Comparison of ENCODE assay signal across 23 cellular contexts in the genomic region with DNA sequence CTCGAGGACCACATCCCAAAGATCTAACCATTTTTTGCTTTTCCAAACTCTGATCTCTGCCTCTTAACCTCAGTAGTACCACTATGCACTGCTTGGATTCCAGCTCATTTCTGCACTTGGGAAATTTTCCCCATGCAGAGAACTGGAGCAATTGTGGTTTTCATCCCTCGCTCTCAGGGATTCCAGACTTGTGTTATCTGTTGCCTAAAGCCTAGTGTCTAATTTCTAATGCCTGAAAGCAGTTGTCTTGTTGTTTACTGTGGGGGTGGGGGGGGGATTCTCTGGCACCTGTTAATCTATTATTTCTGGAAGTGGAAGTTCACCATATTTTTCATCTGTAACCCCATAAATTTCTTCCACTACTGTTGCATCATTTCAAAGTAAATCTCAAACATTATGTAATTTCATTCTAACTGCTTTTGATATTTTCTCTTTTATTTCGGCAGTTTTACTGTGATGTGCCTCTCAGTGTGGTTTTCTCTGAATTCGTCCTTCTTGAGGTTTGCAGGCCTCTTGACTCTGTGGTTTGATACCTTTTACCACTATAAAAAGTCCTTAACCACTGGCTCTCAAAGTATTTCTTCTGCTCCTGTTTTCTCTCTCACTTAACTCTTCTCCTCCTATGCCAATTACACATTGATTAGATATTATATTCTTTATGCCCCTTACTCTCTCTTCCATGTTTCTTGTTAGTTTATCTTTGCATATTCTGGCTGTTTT.
"Had no signal": no experiment of that assay in that cellular context is flagged by ENCODE, and none has a peak within 500 bp of the region (broad histone marks: within the 10 kb centered on the region; RNA-seq: fewer than 3 reads in every experiment).

No MANE protein-coding gene starts in this region.

- ATAC-seq: activated CD4-positive, CD25-positive, alpha-beta regulatory T cell treated with anti-CD3 and anti-CD28 coated beads, Interleukin-2, amount 50 U/mL, for 24 hours; activated CD8-positive, alpha-beta memory T cell treated with anti-CD3 and anti-CD28 coated beads, Interleukin-2, amount 10 ng/mL, durations not matched to agents 7 days and 5 days; activated CD8-positive, alpha-beta T cell treated with anti-CD3 and anti-CD28 coated beads for 36 hours; body of pancreas; heart right ventricle; lower lobe of right lung; naive thymus-derived CD4-positive, alpha-beta T cell; upper lobe of right lung had no signal

- H3K9me3 ChIP-seq: body of pancreas, lower lobe of right lung, prostate gland, thyroid gland, upper lobe of right lung had no signal

- H3K4me1 ChIP-seq: body of pancreas, lower lobe of right lung, prostate gland, right atrium auricular region, thyroid gland, upper lobe of right lung had no signal

- DNase-seq: activated CD4-positive, alpha-beta T cell treated with anti-CD3 and anti-CD28 coated beads, Interleukin-2, amount 10 ng/mL, durations not matched to agents 7 days and 5 days; activated CD8-positive, alpha-beta memory T cell treated with anti-CD3 and anti-CD28 coated beads, Interleukin-2, amount 10 ng/mL, durations not matched to agents 7 days and 5 days; activated CD8-positive, alpha-beta T cell treated with anti-CD3 and anti-CD28 coated beads for 36 hours; activated effector memory CD4-positive, alpha-beta T cell treated with anti-CD3 and anti-CD28 coated beads, Interleukin-2, amount 50 U/mL, for 16 hours; activated naive CD4-positive, alpha-beta T cell treated with anti-CD3 and anti-CD28 coated beads, Interleukin-2, amount 10 ng/mL, durations not matched to agents 7 days and 5 days; activated T-cell treated with anti-CD3 and anti-CD28 coated beads for 4 hours; body of pancreas; heart right ventricle; kidney; lower lobe of right lung; naive thymus-derived CD4-positive, alpha-beta T cell; stimulated activated CD4-positive, alpha-beta T cell treated with anti-CD3 and anti-CD28 coated beads, Interleukin-4, amount 100 ng/mL, for 24 hours; stimulated activated naive CD4-positive, alpha-beta T cell treated with Interleukin-2 at 50 U/mL for 16 hours; substantia nigra; thyroid gland; upper lobe of right lung had no signal

- H3K27ac ChIP-seq: body of pancreas, cardiac muscle cell, epithelial cell of prostate, heart right ventricle, lower lobe of right lung, prostate gland, right atrium auricular region, thyroid gland, upper lobe of right lung, VCaP had no signal

- H3K4me1 Mint-ChIP-seq: activated CD4-positive, alpha-beta T cell treated with anti-CD3 and anti-CD28 coated beads, Interleukin-2, amount 10 ng/mL, durations not matched to agents 7 days and 5 days; activated naive CD4-positive, alpha-beta T cell treated with anti-CD3 and anti-CD28 coated beads, Interleukin-2, amount 10 ng/mL, durations not matched to agents 7 days and 5 days had no signal

- H3K4me3 ChIP-seq: body of pancreas, cardiac muscle cell, heart right ventricle, lower lobe of right lung, prostate gland, right atrium auricular region, thyroid gland, upper lobe of right lung had no signal

- H3K36me3 ChIP-seq: cardiac muscle cell, heart right ventricle, lower lobe of right lung, prostate gland, right atrium auricular region, thyroid gland, upper lobe of right lung had no signal

- H3K27me3 ChIP-seq: body of pancreas, cardiac muscle cell, heart right ventricle, right atrium auricular region, thyroid gland, upper lobe of right lung had no signal

- H3K4me3 Mint-ChIP-seq: activated CD4-positive, alpha-beta T cell treated with anti-CD3 and anti-CD28 coated beads, Interleukin-2, amount 10 ng/mL, durations not matched to agents 7 days and 5 days; activated CD8-positive, alpha-beta memory T cell treated with anti-CD3 and anti-CD28 coated beads, Interleukin-2, amount 10 ng/mL, durations not matched to agents 7 days and 5 days; activated CD8-positive, alpha-beta T cell treated with anti-CD3 and anti-CD28 coated beads for 36 hours; activated naive CD4-positive, alpha-beta T cell treated with anti-CD3 and anti-CD28 coated beads, Interleukin-2, amount 10 ng/mL, durations not matched to agents 7 days and 5 days; T-helper 2 cell treated with Interferon-gamma antibody and Interleukin-4, amounts not matched to agents 5 μg/mL and 100 μg/mL, for 36 hours had no signal

- H3K9me3 Mint-ChIP-seq: activated CD8-positive, alpha-beta T cell treated with anti-CD3 and anti-CD28 coated beads for 36 hours; activated naive CD4-positive, alpha-beta T cell treated with anti-CD3 and anti-CD28 coated beads, Interleukin-2, amount 10 ng/mL, durations not matched to agents 7 days and 5 days; T-helper 2 cell treated with Interferon-gamma antibody and Interleukin-4, amounts not matched to agents 5 μg/mL and 100 μg/mL, for 36 hours had no signal

- H3K27ac Mint-ChIP-seq: activated CD4-positive, alpha-beta T cell treated with anti-CD3 and anti-CD28 coated beads, Interleukin-2, amount 10 ng/mL, durations not matched to agents 7 days and 5 days; activated CD8-positive, alpha-beta memory T cell treated with anti-CD3 and anti-CD28 coated beads, Interleukin-2, amount 10 ng/mL, durations not matched to agents 7 days and 5 days; activated CD8-positive, alpha-beta T cell treated with anti-CD3 and anti-CD28 coated beads for 36 hours; activated naive CD4-positive, alpha-beta T cell treated with anti-CD3 and anti-CD28 coated beads, Interleukin-2, amount 10 ng/mL, durations not matched to agents 7 days and 5 days; naive thymus-derived CD4-positive, alpha-beta T cell; T-helper 2 cell treated with Interferon-gamma antibody and Interleukin-4, amounts not matched to agents 5 μg/mL and 100 μg/mL, for 36 hours had no signal

- H3K36me3 Mint-ChIP-seq: activated CD8-positive, alpha-beta memory T cell treated with anti-CD3 and anti-CD28 coated beads, Interleukin-2, amount 10 ng/mL, durations not matched to agents 7 days and 5 days; activated naive CD4-positive, alpha-beta T cell treated with anti-CD3 and anti-CD28 coated beads, Interleukin-2, amount 10 ng/mL, durations not matched to agents 7 days and 5 days had no signal

- H3K27me3 Mint-ChIP-seq: activated CD8-positive, alpha-beta T cell treated with anti-CD3 and anti-CD28 coated beads for 36 hours; activated naive CD4-positive, alpha-beta T cell treated with anti-CD3 and anti-CD28 coated beads, Interleukin-2, amount 10 ng/mL, durations not matched to agents 7 days and 5 days had no signal
